Comparison of ENCODE assay signal across 9 cellular contexts in the genomic region with DNA sequence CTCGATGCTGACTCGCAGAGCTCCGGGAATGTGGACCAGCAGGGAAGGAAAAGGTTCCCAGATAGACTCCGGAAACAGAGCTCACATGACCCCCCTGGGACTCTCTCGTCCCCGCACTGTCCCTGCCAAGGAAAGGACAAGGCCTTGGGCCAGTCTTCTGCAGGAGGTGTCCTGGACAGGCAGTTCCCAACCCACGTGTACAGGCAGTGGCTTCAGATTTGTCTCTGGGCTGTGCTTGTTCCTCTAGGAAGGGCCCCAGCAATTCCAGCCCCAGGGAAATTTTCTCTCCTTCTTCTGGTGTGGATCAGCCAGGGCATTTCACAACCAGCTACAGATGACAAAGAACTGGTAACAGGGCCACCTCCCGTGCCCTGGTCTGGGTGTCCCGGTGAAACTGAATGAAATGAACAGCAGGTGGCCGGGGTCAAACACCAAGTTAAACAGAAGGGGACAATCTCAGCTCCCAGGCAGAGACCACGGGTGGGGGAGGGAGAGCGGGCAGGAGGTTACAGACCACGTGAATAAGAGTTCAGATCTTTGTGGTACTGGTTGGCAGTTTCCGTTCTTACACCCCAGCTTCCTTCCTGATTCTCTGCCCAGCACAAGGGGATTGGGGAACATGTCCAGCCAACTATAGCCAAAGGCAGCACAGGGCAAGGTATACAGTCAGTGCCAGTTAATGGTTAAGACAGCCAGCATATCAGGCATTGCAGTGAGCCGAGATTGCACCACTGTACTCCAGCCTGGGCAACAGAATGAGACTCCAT. TPM values are rescaled to one million over a fixed set of nuclear protein-coding genes. Genes with fewer than 3 reads are reported as not detected.
DNase-seq lines count a peak whose midpoint lies in the region; ATAC-seq and TF ChIP-seq lines count a peak whose summit lies in the region.
"Had no signal": no experiment of that assay in that cellular context is flagged by ENCODE, and none has a peak within 500 bp of the region (broad histone marks: within the 10 kb centered on the region; RNA-seq: fewer than 3 reads in every experiment).

No MANE protein-coding gene starts in this region.

- peaks cover 2% of the 10 kb centered on the region for H3K9me3 Mint-ChIP-seq in activated CD4-positive, alpha-beta T cell treated with anti-CD3 and anti-CD28 coated beads for 36 hours (ENCODE audit: low read depth)
- H3K9me3 Mint-ChIP-seq in activated T-cell treated with anti-CD3 and anti-CD28 coated beads, Interleukin-2, amount 50 U/mL, for 4 hours, result no peaks in the 10 kb centered on the region

- H3K27me3 ChIP-seq in right lobe of liver (no peaks in the 10 kb centered on the region), transverse colon (no peaks in the 10 kb centered on the region), HAP-1 (ENCODE audit: low read depth) (no peaks in the 10 kb centered on the region)

- no peak for TF ChIP-seq CTCF in right lobe of liver (IDR thresholded peaks at IDR 0.05)
- no peak for TF ChIP-seq CTCF in transverse colon (IDR thresholded peaks at IDR 0.05)

- intact Hi-C loops in activated CD4-positive, alpha-beta T cell treated with anti-CD3 and anti-CD28 coated beads for 36 hours (cut with DNase I, micrococcal nuclease), result loop anchor here (1.0 to 5.0 kb wide), 5 partner anchors 33 to 393 kb away; partner anchors contain the start of gene CAB39 (in 1 of the 2)
- intact Hi-C loops in right lobe of liver (cut with DNase I) (no loop called here), transverse colon (cut with DNase I; ENCODE audit: low total_unique reads) (no loop called here)

- H3K4me1 Mint-ChIP-seq in activated CD4-positive, alpha-beta T cell treated with anti-CD3 and anti-CD28 coated beads for 36 hours, result peaks cover 97% of the 10 kb centered on the region
- peaks cover 95% of the 10 kb centered on the region for H3K4me1 Mint-ChIP-seq in activated T-cell treated with anti-CD3 and anti-CD28 coated beads, Interleukin-2, amount 50 U/mL, for 4 hours (ENCODE audit: low read depth)

- H3K27ac ChIP-seq in right lobe of liver (peak overlapping the region in 2 of 3 donors; percentile 47 to 57), transverse colon (peak overlapping the region; percentile 38 to 69 (median 56))
- H3K27ac ChIP-seq: A549 had no signal

- H3K36me3 Mint-ChIP-seq in activated CD4-positive, alpha-beta T cell treated with anti-CD3 and anti-CD28 coated beads for 36 hours (ENCODE audit: low read depth), result peaks cover 3% of the 10 kb centered on the region
- H3K36me3 Mint-ChIP-seq in activated T-cell treated with anti-CD3 and anti-CD28 coated beads, Interleukin-2, amount 50 U/mL, for 4 hours (ENCODE audit: insufficient read depth), result no peaks in the 10 kb centered on the region

- H3K4me3 ChIP-seq in right lobe of liver (no peak overlapping the region), transverse colon (no peak overlapping the region), HAP-1 (no peak overlapping the region)
- H3K4me3 ChIP-seq: A549 had no signal

- H3K4me3 Mint-ChIP-seq in activated CD4-positive, alpha-beta T cell treated with anti-CD3 and anti-CD28 coated beads for 36 hours, result peak overlapping the region; percentile 73
- H3K4me3 Mint-ChIP-seq in activated T-cell treated with anti-CD3 and anti-CD28 coated beads, Interleukin-2, amount 50 U/mL, for 4 hours, result peak overlapping the region; percentile 8

- H3K36me3 ChIP-seq in right lobe of liver (no peaks in the 10 kb centered on the region), transverse colon (no peaks in the 10 kb centered on the region), HAP-1 (replicated peaks) (no peaks in the 10 kb centered on the region)

- peak; percentile 77 for DNase-seq in activated CD4-positive, alpha-beta T cell treated with anti-CD3 and anti-CD28 coated beads for 36 hours
- no peak for DNase-seq in activated CD4-positive, alpha-beta T cell treated with anti-CD3 and anti-CD28 coated beads, Interleukin-2, amount 50 U/mL, for 1 hour
- DNase-seq in activated T-cell treated with anti-CD3 and anti-CD28 coated beads, Interleukin-2, amount 50 U/mL, for 4 hours, result no peak
- peak in 1 of 3 donors; percentile 40 for DNase-seq in right lobe of liver
- peak; percentile 79 for DNase-seq in transverse colon
- no peak for DNase-seq in SK-N-DZ (ENCODE audit: low spot score)
- no peak for DNase-seq in HAP-1 (ENCODE audit: low spot score in 2 of 2)

- CTCF ChIA-PET in activated CD4-positive, alpha-beta T cell treated with anti-CD3 and anti-CD28 coated beads for 36 hours (lab: Charles Lee), result interaction anchor here (0.5 to 1.7 kb wide), 9 partner anchors 8 to 652 kb away, joined by 3 to 8 read pairs (median 3); partner anchors contain the start of gene CAB39

- no peaks in the 10 kb centered on the region for H3K4me1 ChIP-seq in right lobe of liver
- peaks cover 0 to 7% (median 5%) of the 10 kb centered on the region in 4 donors for H3K4me1 ChIP-seq in transverse colon
- no peaks in the 10 kb centered on the region for H3K4me1 ChIP-seq in HAP-1
- H3K4me1 ChIP-seq: A549 had no signal

- no peak for ATAC-seq in activated CD4-positive, alpha-beta T cell treated with anti-CD3 and anti-CD28 coated beads for 36 hours
- ATAC-seq in activated T-cell treated with anti-CD3 and anti-CD28 coated beads, Interleukin-2, amount 50 U/mL, for 4 hours, result no peak
- ATAC-seq in right lobe of liver, result peak; percentile 50 to 66 (median 54)
- no peak for ATAC-seq in GM19324 (IDR thresholded peaks at IDR 0.05; ENCODE audit: low FRiP score, unreplicated experiment)
- ATAC-seq: A549 had no signal

- H3K27ac Mint-ChIP-seq in activated CD4-positive, alpha-beta T cell treated with anti-CD3 and anti-CD28 coated beads for 36 hours, result peak overlapping the region; percentile 97

- in situ Hi-C loops in transverse colon (cut with MboI; ENCODE audit: low pct_ligation_motif_present in 1 of 4, low pct_unique_long_range_greater_than_20kb in 1 of 4, low sequenced_read_pairs in 3 of 4) (no loop called here), HAP-1 (cut with MboI; ENCODE audit: low sequenced_read_pairs) (no loop called here)

- TF ChIP-seq EP300 in transverse colon (IDR thresholded peaks at IDR 0.05; ENCODE audit: low read depth), result no peak

- 37% methylated on average over 9 of the region's 15 CpGs for WGBS in right lobe of liver (ENCODE audit: insufficient coverage, low coverage, low lambda C conversion rate, missing lambda C conversion rate)
- WGBS in transverse colon (ENCODE audit: low coverage in 1 of 2), 2 donors, result 69% methylated on average over 15 of the region's 15 CpGs; no CpG with 5 or more reads in 1 of the 2 donors

- H3K9me3 ChIP-seq in right lobe of liver (no peaks in the 10 kb centered on the region), transverse colon (no peaks in the 10 kb centered on the region), HAP-1 (no peaks in the 10 kb centered on the region)
- H3K9me3 ChIP-seq: A549 had no signal

- no peak for TF ChIP-seq POLR2A in right lobe of liver (IDR thresholded peaks at IDR 0.05)
- TF ChIP-seq POLR2A in transverse colon (IDR thresholded peaks at IDR 0.05), result no peak

- POLR2A ChIA-PET in activated CD4-positive, alpha-beta T cell treated with anti-CD3 and anti-CD28 coated beads for 36 hours (lab: Charles Lee), result interaction anchor here (1.0 to 2.9 kb wide), 3 partner anchors 12 to 54 kb away, joined by 3 to 15 read pairs (median 13); no protein-coding TSS in a partner anchor

- H3K27me3 Mint-ChIP-seq in activated CD4-positive, alpha-beta T cell treated with anti-CD3 and anti-CD28 coated beads for 36 hours, result no peaks in the 10 kb centered on the region
- no peaks in the 10 kb centered on the region for H3K27me3 Mint-ChIP-seq in activated T-cell treated with anti-CD3 and anti-CD28 coated beads, Interleukin-2, amount 50 U/mL, for 4 hours (ENCODE audit: low read depth)

RNA-seq across cellular contexts. Expression of gene CAB39, which starts 52.2 kb away (rescaled TPM):
- total RNA-seq in activated CD4-positive, alpha-beta T cell treated with anti-CD3 and anti-CD28 coated beads for 36 hours, result 100 to 1,000 TPM; 122 to 148 TPM
- total RNA-seq in activated T-cell treated with anti-CD3 and anti-CD28 coated beads, Interleukin-2, amount 50 U/mL, for 4 hours, result 100 to 1,000 TPM; 125 to 133 (median 128) TPM
- total RNA-seq in right lobe of liver (10 to 100 TPM; 25.3 to 32.4 (median 27.8) TPM), transverse colon (100 to 1,000 TPM in 3 of 4 donors, 10 to 100 TPM in 1; 67.3 to 137 (median 123) TPM)
- 29.9 and 31.6 TPM in 2 replicates for polyA plus RNA-seq in SK-N-DZ (2014; cell fraction: cytosol; rRNA removed)
- 17.7 and 18.2 TPM in 2 replicates for polyA plus RNA-seq in SK-N-DZ (2014; cell fraction: nucleus; rRNA removed)

Comparison
In these comparisons a context has a peak if more than half of its experiments do, and no peak if none do; other contexts are left out.
1. DNase-seq: peak in activated CD4-positive, alpha-beta T cell treated with anti-CD3 and anti-CD28 coated beads for 36 hours (single experiment) and transverse colon (single experiment); none in activated CD4-positive, alpha-beta T cell treated with anti-CD3 and anti-CD28 coated beads, Interleukin-2, amount 50 U/mL, for 1 hour (single experiment), activated T-cell treated with anti-CD3 and anti-CD28 coated beads, Interleukin-2, amount 50 U/mL, for 4 hours (single experiment), SK-N-DZ (single experiment) and HAP-1 (0 of 2).
2. ATAC-seq: peak in right lobe of liver (4 of 4); none in activated CD4-positive, alpha-beta T cell treated with anti-CD3 and anti-CD28 coated beads for 36 hours (single experiment), activated T-cell treated with anti-CD3 and anti-CD28 coated beads, Interleukin-2, amount 50 U/mL, for 4 hours (0 of 2) and GM19324 (single experiment).
3. intact Hi-C loops: an anchor here in activated CD4-positive, alpha-beta T cell treated with anti-CD3 and anti-CD28 coated beads for 36 hours (1.0 to 5.0 kb wide); none called in right lobe of liver and transverse colon.